In the genomic region with DNA sequence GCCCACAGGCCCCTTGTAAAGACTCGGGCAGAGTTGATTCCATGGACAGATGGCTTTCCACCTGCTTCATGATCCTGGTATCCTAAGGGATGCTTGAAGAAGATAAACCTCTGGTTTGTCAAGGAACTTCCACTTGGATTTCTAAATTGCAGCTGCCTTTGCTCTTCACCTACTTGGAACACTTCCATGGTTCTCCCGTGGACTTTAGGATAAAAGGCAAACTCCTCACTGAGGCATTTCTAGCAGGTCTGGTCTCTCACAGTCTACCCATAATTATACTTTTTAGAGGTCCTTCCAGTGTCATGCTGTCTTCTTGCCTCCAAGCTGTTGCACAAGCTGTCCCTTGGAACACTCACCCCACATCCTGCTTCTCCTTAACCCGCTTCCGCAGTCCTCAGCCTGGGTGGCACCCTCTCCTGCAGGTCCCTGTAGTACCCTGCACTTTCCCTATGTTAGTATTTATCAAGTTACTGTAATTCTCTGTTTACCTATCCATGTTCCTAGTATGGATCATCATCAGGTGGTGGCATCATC, we compare ENCODE assay signal across 1 cellular context.
TF ChIP-seq lines count a peak whose summit lies in the region.

No MANE protein-coding gene starts in this region.

TF ChIP-seq in WTC11, 78 proteins besides CTCF, POLR2A, EP300 and RAD21 (continued from another document):
- TF ChIP-seq, protein P1, sequence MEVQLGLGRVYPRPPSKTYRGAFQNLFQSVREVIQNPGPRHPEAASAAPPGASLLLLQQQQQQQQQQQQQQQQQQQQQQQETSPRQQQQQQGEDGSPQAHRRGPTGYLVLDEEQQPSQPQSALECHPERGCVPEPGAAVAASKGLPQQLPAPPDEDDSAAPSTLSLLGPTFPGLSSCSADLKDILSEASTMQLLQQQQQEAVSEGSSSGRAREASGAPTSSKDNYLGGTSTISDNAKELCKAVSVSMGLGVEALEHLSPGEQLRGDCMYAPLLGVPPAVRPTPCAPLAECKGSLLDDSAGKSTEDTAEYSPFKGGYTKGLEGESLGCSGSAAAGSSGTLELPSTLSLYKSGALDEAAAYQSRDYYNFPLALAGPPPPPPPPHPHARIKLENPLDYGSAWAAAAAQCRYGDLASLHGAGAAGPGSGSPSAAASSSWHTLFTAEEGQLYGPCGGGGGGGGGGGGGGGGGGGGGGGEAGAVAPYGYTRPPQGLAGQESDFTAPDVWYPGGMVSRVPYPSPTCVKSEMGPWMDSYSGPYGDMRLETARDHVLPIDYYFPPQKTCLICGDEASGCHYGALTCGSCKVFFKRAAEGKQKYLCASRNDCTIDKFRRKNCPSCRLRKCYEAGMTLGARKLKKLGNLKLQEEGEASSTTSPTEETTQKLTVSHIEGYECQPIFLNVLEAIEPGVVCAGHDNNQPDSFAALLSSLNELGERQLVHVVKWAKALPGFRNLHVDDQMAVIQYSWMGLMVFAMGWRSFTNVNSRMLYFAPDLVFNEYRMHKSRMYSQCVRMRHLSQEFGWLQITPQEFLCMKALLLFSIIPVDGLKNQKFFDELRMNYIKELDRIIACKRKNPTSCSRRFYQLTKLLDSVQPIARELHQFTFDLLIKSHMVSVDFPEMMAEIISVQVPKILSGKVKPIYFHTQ (CRISPR knock-in tag; IDR thresholded peaks at IDR 0.05), result no peak
- TF ChIP-seq, protein P2, sequence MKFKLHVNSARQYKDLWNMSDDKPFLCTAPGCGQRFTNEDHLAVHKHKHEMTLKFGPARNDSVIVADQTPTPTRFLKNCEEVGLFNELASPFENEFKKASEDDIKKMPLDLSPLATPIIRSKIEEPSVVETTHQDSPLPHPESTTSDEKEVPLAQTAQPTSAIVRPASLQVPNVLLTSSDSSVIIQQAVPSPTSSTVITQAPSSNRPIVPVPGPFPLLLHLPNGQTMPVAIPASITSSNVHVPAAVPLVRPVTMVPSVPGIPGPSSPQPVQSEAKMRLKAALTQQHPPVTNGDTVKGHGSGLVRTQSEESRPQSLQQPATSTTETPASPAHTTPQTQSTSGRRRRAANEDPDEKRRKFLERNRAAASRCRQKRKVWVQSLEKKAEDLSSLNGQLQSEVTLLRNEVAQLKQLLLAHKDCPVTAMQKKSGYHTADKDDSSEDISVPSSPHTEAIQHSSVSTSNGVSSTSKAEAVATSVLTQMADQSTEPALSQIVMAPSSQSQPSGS (CRISPR knock-in tag; IDR thresholded peaks at IDR 0.05; ENCODE audit: borderline replicate concordance, low read depth), result no peak
- TF ChIP-seq MXD4 (CRISPR knock-in tag; IDR thresholded peaks at IDR 0.05; ENCODE audit: borderline replicate concordance) (no peak), ZNF671 (CRISPR knock-in tag; IDR thresholded peaks at IDR 0.05) (no peak), ZNF317 (CRISPR knock-in tag; IDR thresholded peaks at IDR 0.05; ENCODE audit: borderline replicate concordance, low read depth) (no peak), FOXJ3 (CRISPR knock-in tag; IDR thresholded peaks at IDR 0.05; ENCODE audit: borderline replicate concordance) (no peak), SMAD3 (CRISPR knock-in tag; IDR thresholded peaks at IDR 0.05; ENCODE audit: borderline replicate concordance) (no peak), JUN (CRISPR knock-in tag; IDR thresholded peaks at IDR 0.05) (no peak), TEAD1 (CRISPR knock-in tag; IDR thresholded peaks at IDR 0.05) (no peak), MYBL2 (CRISPR knock-in tag; IDR thresholded peaks at IDR 0.05) (no peak), NFYB (CRISPR knock-in tag; conservative IDR thresholded peaks at IDR 0.05; ENCODE audit: low read depth) (no peak)
- TF ChIP-seq, protein P3, sequence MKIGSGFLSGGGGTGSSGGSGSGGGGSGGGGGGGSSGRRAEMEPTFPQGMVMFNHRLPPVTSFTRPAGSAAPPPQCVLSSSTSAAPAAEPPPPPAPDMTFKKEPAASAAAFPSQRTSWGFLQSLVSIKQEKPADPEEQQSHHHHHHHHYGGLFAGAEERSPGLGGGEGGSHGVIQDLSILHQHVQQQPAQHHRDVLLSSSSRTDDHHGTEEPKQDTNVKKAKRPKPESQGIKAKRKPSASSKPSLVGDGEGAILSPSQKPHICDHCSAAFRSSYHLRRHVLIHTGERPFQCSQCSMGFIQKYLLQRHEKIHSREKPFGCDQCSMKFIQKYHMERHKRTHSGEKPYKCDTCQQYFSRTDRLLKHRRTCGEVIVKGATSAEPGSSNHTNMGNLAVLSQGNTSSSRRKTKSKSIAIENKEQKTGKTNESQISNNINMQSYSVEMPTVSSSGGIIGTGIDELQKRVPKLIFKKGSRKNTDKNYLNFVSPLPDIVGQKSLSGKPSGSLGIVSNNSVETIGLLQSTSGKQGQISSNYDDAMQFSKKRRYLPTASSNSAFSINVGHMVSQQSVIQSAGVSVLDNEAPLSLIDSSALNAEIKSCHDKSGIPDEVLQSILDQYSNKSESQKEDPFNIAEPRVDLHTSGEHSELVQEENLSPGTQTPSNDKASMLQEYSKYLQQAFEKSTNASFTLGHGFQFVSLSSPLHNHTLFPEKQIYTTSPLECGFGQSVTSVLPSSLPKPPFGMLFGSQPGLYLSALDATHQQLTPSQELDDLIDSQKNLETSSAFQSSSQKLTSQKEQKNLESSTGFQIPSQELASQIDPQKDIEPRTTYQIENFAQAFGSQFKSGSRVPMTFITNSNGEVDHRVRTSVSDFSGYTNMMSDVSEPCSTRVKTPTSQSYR (CRISPR knock-in tag; IDR thresholded peaks at IDR 0.05), result no peak
- TF ChIP-seq, protein P4, sequence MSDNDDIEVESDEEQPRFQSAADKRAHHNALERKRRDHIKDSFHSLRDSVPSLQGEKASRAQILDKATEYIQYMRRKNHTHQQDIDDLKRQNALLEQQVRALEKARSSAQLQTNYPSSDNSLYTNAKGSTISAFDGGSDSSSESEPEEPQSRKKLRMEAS (CRISPR knock-in tag; IDR thresholded peaks at IDR 0.05), result no peak
- TF ChIP-seq, protein P5, sequence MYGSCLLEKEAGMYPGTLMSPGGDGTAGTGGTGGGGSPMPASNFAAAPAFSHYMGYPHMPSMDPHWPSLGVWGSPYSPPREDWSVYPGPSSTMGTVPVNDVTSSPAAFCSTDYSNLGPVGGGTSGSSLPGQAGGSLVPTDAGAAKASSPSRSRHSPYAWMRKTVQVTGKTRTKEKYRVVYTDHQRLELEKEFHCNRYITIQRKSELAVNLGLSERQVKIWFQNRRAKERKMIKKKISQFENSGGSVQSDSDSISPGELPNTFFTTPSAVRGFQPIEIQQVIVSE (CRISPR knock-in tag; IDR thresholded peaks at IDR 0.05; ENCODE audit: borderline replicate concordance), result no peak
